ENCODE assay signal across 28 cellular contexts in genomic region chr7:72391821-72392377, GRCh38. TPM values are rescaled to one million over a fixed set of nuclear protein-coding genes. Genes with fewer than 3 reads are reported as not detected.
"Had no signal": no experiment of that assay in that cellular context is flagged by ENCODE, and none has a peak within 500 bp of the region (broad histone marks: within the 10 kb centered on the region; RNA-seq: fewer than 3 reads in every experiment).

No MANE protein-coding gene starts in this region.

- H3K27ac ChIP-seq: left ventricle myocardium inferior, neural progenitor cell, neutrophil, parathyroid adenoma, right atrium auricular region, right lobe of liver, stomach, testis, thyroid gland, transverse colon, upper lobe of left lung, vagina had no signal

- H3K27me3 ChIP-seq: neural progenitor cell, neutrophil, right atrium auricular region, right lobe of liver, stomach, testis, thyroid gland, transverse colon, upper lobe of left lung, vagina had no signal

- H3K9me3 ChIP-seq: left ventricle myocardium inferior, neutrophil, right atrium auricular region, right lobe of liver, stomach, testis, thyroid gland, transverse colon, upper lobe of left lung, vagina had no signal

- DNase-seq: islet precursor cell; left ventricle myocardium inferior; mesendoderm; naive B cell; natural killer cell; nephron progenitor cell; occipital lobe; right lobe of liver; stimulated activated CD4-positive, alpha-beta T cell treated with anti-CD3 and anti-CD28 coated beads, Interleukin-1b, Interleukin-23, amount 100 ng/mL, for 48 hours; stimulated activated CD4-positive, alpha-beta T cell treated with anti-CD3 and anti-CD28 coated beads, Interleukin-4, amount 100 ng/mL, for 1 hour; stimulated activated naive B cell treated with anti-CD40 and anti-IgM and Interleukin-4, amounts not matched to agents 10 μg/mL and 1 μg/mL and 100 μg/mL, for 72 hours; stimulated activated naive CD8-positive, alpha-beta T cell treated with anti-CD3 and anti-CD28 coated beads, Interleukin-15, Interleukin-2, amounts not matched to agents 100 U/mL and 50 U/mL, for 24 hours; stomach; testis; thyroid gland; transverse colon; upper lobe of left lung had no signal

- H3K4me3 ChIP-seq: left ventricle myocardium inferior, lung, neural progenitor cell, right atrium auricular region, right lobe of liver, smooth muscle cell, stomach, testis, thyroid gland, transverse colon, upper lobe of left lung, vagina had no signal

- H3K36me3 ChIP-seq: left ventricle myocardium inferior, neural progenitor cell, neutrophil, right atrium auricular region, right lobe of liver, stomach, thyroid gland, transverse colon, upper lobe of left lung, vagina had no signal

- H3K4me1 ChIP-seq: left ventricle myocardium inferior, neural progenitor cell, parathyroid adenoma, right atrium auricular region, right lobe of liver, stomach, testis, thyroid gland, transverse colon, upper lobe of left lung, vagina had no signal

RNA-seq across cellular contexts. Expression of gene CALN1, which starts 20.2 kb away (rescaled TPM):
- total RNA-seq: kidney epithelial cell, left ventricle myocardium inferior, osteocyte, pulmonary artery endothelial cell, renal cortical epithelial cell, right atrium auricular region, smooth muscle cell, transverse colon had no signal
